ENCODE assay signal across 14 cellular contexts in the genomic region with DNA sequence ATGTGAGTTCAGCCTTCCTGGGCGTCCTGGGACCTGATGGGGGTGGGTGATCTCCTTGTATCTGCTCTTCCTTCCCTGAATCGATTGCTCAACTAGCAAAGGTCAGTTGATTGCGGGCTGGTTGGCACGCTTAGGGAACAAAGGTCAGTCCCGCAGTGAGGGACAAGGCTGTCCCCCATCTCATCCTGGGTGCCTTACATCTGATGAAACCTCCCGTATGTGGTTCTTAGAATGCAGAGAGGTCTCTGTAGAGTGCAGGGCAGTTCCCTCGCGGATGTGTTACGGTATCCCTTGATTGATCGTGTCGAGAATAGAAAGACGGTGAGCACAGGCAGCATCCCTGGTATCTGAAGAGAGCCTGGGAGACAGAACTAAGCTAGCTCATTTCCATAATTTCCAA. TPM values are rescaled to one million over a fixed set of nuclear protein-coding genes. Genes with fewer than 3 reads are reported as not detected.
DNase-seq lines count a peak whose midpoint lies in the region; ATAC-seq, FAIRE-seq and TF ChIP-seq lines count a peak whose summit lies in the region.
"Had no signal": no experiment of that assay in that cellular context is flagged by ENCODE, and none has a peak within 500 bp of the region (broad histone marks: within the 10 kb centered on the region; RNA-seq: fewer than 3 reads in every experiment).

No MANE protein-coding gene starts in this region.

- H3K4me3 ChIP-seq in Peyer's patch (no peak overlapping the region), small intestine (ENCODE audit: low read depth in 1 of 2, low read length in 2 of 2) (no peak overlapping the region), trophoblast cell (ENCODE audit: low read depth, low read length) (no peak overlapping the region)

- POLR2A ChIA-PET in activated CD4-positive, alpha-beta T cell treated with anti-CD3 and anti-CD28 coated beads, Interleukin-2, amount 10 ng/mL, durations not matched to agents 7 days and 5 days (lab: Charles Lee) = no interaction called here

- no peak overlapping the region for H2BK12ac ChIP-seq in trophoblast cell (ENCODE audit: low read length)

- no peak for FAIRE-seq in small intestine (lab: Jason Lieb, UNC)
- FAIRE-seq: TTC549 had no signal

- peaks cover 15% of the 10 kb centered on the region for H3K36me3 Mint-ChIP-seq in activated CD4-positive, alpha-beta T cell treated with anti-CD3 and anti-CD28 coated beads, Interleukin-2, amount 10 ng/mL, durations not matched to agents 7 days and 5 days (ENCODE audit: low read depth)

- H3K79me1 ChIP-seq in trophoblast cell (ENCODE audit: low read length) = no peaks in the 10 kb centered on the region

- H3K27ac ChIP-seq in Peyer's patch (peak overlapping the region in 2 of 4 donors; percentile 50 to 84), small intestine (ENCODE audit: low read depth in 1 of 2, low read length in 1 of 2) (peak overlapping the region; percentile 12 to 66), trophoblast cell (ENCODE audit: low read depth, low read length) (no peak overlapping the region)

- TF ChIP-seq POLR2A in Peyer's patch (IDR thresholded peaks at IDR 0.05) = no peak

- H3K4me3 Mint-ChIP-seq in activated CD4-positive, alpha-beta T cell treated with anti-CD3 and anti-CD28 coated beads, Interleukin-2, amount 10 ng/mL, durations not matched to agents 7 days and 5 days = no peak overlapping the region
- H3K4me3 Mint-ChIP-seq: brain, nephron had no signal

- TF ChIP-seq CTCF in Peyer's patch (IDR thresholded peaks at IDR 0.05) = no peak

- H2BK120ac ChIP-seq in trophoblast cell (ENCODE audit: insufficient read depth, low read length, poor library complexity) = no peak overlapping the region

- CTCF ChIA-PET in activated CD4-positive, alpha-beta T cell treated with anti-CD3 and anti-CD28 coated beads, Interleukin-2, amount 10 ng/mL, durations not matched to agents 7 days and 5 days (lab: Charles Lee) = interaction anchor here (1.0 to 4.5 kb wide), 3 partner anchors 69 to 230 kb away, joined by 3 to 53 read pairs (median 4); no protein-coding TSS in a partner anchor

- DNase-seq in activated CD4-positive, alpha-beta T cell treated with anti-CD3 and anti-CD28 coated beads, Interleukin-2, amount 10 ng/mL, durations not matched to agents 7 days and 5 days = no peak
- no peak for DNase-seq in activated CD4-positive, alpha-beta T cell treated with anti-CD3 and anti-CD28 coated beads for 48 hours
- DNase-seq in Peyer's patch = peak in 2 of 3 donors; percentile 70 to 73
- peak; percentile 35 for DNase-seq in islet precursor cell
- peak; percentile 87 for DNase-seq in small intestine
- DNase-seq in activated CD8-positive, alpha-beta memory T cell treated with anti-CD3 and anti-CD28 coated beads, Interleukin-2, amount 50 U/mL, for 48 hours = no peak
- no peak for DNase-seq in trophoblast cell
- DNase-seq: HCEC 1CT, NCI-H2029 treated with DMSO at 0.1 percent for 48 hours, NCI-H748 treated with DMSO at 0.1 percent for 48 hours had no signal

- no peak overlapping the region for H3K14ac ChIP-seq in trophoblast cell (ENCODE audit: low read length)

- no peaks in the 10 kb centered on the region for H3K9me3 ChIP-seq in Peyer's patch
- H3K9me3 ChIP-seq in small intestine (ENCODE audit: control insufficient read depth, low read depth) = no peaks in the 10 kb centered on the region
- no peaks in the 10 kb centered on the region for H3K9me3 ChIP-seq in trophoblast cell (ENCODE audit: insufficient read depth, low read depth, low read length)

- no peak overlapping the region for H3K9ac ChIP-seq in trophoblast cell (ENCODE audit: low read length)

- no peak overlapping the region for H4K8ac ChIP-seq in trophoblast cell (ENCODE audit: low read depth, low read length)

- H2AFZ ChIP-seq in trophoblast cell (ENCODE audit: insufficient read depth, low read length, poor library complexity) = no peak overlapping the region

- no peaks in the 10 kb centered on the region for H3K27me3 ChIP-seq in Peyer's patch
- H3K27me3 ChIP-seq in small intestine (ENCODE audit: control insufficient read depth in 2 of 2, insufficient read depth in 2 of 2, low read length in 2 of 2) = no peaks in the 10 kb centered on the region
- H3K27me3 ChIP-seq in trophoblast cell (ENCODE audit: insufficient read depth, low read length) = no peaks in the 10 kb centered on the region

- peak overlapping the region; percentile 51 for H3K27ac Mint-ChIP-seq in activated CD4-positive, alpha-beta T cell treated with anti-CD3 and anti-CD28 coated beads, Interleukin-2, amount 10 ng/mL, durations not matched to agents 7 days and 5 days
- H3K27ac Mint-ChIP-seq: nephron had no signal

- no peaks in the 10 kb centered on the region for H3K79me2 ChIP-seq in trophoblast cell (ENCODE audit: control insufficient read depth, insufficient read depth, low read length, poor library complexity)

- H4K12ac ChIP-seq in trophoblast cell (ENCODE audit: low read depth, low read length) = no peak overlapping the region

- no peak overlapping the region for H2BK5ac ChIP-seq in trophoblast cell (ENCODE audit: low read depth, low read length, poor library complexity)

- 55 to 86% (median 60%) methylated on average over 12 of the region's 12 CpGs for WGBS in small intestine, 3 donors
- whole genome bisulfite sequencing in trophoblast cell (ENCODE audit: extremely low coverage, insufficient coverage, insufficient read length) = no CpG with 5 or more reads among the region's 12 CpGs

- H3K27me3 Mint-ChIP-seq in activated CD4-positive, alpha-beta T cell treated with anti-CD3 and anti-CD28 coated beads, Interleukin-2, amount 10 ng/mL, durations not matched to agents 7 days and 5 days = no peaks in the 10 kb centered on the region
- H3K27me3 Mint-ChIP-seq: brain had no signal

- no peak overlapping the region for H3K4me2 ChIP-seq in trophoblast cell (ENCODE audit: low read length)

- no peaks in the 10 kb centered on the region for H3K9me3 Mint-ChIP-seq in activated CD4-positive, alpha-beta T cell treated with anti-CD3 and anti-CD28 coated beads, Interleukin-2, amount 10 ng/mL, durations not matched to agents 7 days and 5 days
- H3K9me3 Mint-ChIP-seq: brain, nephron had no signal

- H3K4me1 ChIP-seq in Peyer's patch (peaks cover 0 to 42% (median 1%) of the 10 kb centered on the region in 4 donors), small intestine (ENCODE audit: control insufficient read depth in 2 of 2, insufficient read depth in 1 of 2, low read depth in 1 of 2, low read length in 1 of 2) (peaks cover 0 to 17% of the 10 kb centered on the region in 2 donors), trophoblast cell (ENCODE audit: control insufficient read depth in 1 of 2, insufficient read depth in 2 of 2, low read length in 2 of 2) (peaks cover 2 to 7% of the 10 kb centered on the region in 2 experiments)

- no peak overlapping the region for H3K18ac ChIP-seq in trophoblast cell (ENCODE audit: low read length)

- no peak overlapping the region for H3K4ac ChIP-seq in trophoblast cell (ENCODE audit: low read depth, low read length)

- H3K23ac ChIP-seq in trophoblast cell (ENCODE audit: low read length) = no peak overlapping the region

- no peak for ATAC-seq in GM19395 (IDR thresholded peaks at IDR 0.05; ENCODE audit: unreplicated experiment)

- H3K36me3 ChIP-seq in Peyer's patch = peaks cover 0 to 16% (median 0%) of the 10 kb centered on the region in 3 donors
- H3K36me3 ChIP-seq in small intestine (ENCODE audit: control insufficient read depth in 2 of 2, insufficient read depth in 2 of 2, low read length in 2 of 2) = no peaks in the 10 kb centered on the region
- peaks cover 4 to 5% of the 10 kb centered on the region in 2 experiments for H3K36me3 ChIP-seq in trophoblast cell (ENCODE audit: control insufficient read depth in 1 of 2, insufficient read depth in 2 of 2, low read length in 2 of 2)

- H4K91ac ChIP-seq in trophoblast cell (ENCODE audit: low read depth, low read length) = no peak overlapping the region

- peaks cover 24% of the 10 kb centered on the region for H3K4me1 Mint-ChIP-seq in activated CD4-positive, alpha-beta T cell treated with anti-CD3 and anti-CD28 coated beads, Interleukin-2, amount 10 ng/mL, durations not matched to agents 7 days and 5 days

- no peak overlapping the region for H2AK5ac ChIP-seq in trophoblast cell (ENCODE audit: low read length)

RNA-seq across cellular contexts. Expression of gene RBM44, which starts 56.4 kb away (rescaled TPM):
- total RNA-seq in activated CD4-positive, alpha-beta T cell treated with anti-CD3 and anti-CD28 coated beads, Interleukin-2, amount 10 ng/mL, durations not matched to agents 7 days and 5 days = 1 to 10 TPM; 1.3 to 1.4 TPM
- total RNA-seq in Peyer's patch = 1 to 10 TPM in 2 of 4 donors, under 1 TPM in 2; 0.38 to 2.5 (median 1.4) TPM
- polyA plus RNA-seq in small intestine = under 1 TPM in 2 of 3 donors, not detected in 1; 0.12 to 0.22 TPM
- polyA plus RNA-seq in trophoblast cell (2013) = 0.17 and 0.23 TPM in 2 replicates

Comparison
In these comparisons a context has a peak if more than half of its experiments do, and no peak if none do; other contexts are left out.
1. DNase-seq: peak in Peyer's patch (2 of 3), islet precursor cell (single experiment) and small intestine (single experiment); none in activated CD4-positive, alpha-beta T cell treated with anti-CD3 and anti-CD28 coated beads, Interleukin-2, amount 10 ng/mL, durations not matched to agents 7 days and 5 days (single experiment), activated CD4-positive, alpha-beta T cell treated with anti-CD3 and anti-CD28 coated beads for 48 hours (single experiment), activated CD8-positive, alpha-beta memory T cell treated with anti-CD3 and anti-CD28 coated beads, Interleukin-2, amount 50 U/mL, for 48 hours (single experiment) and trophoblast cell (0 of 2).